In the genomic region with DNA sequence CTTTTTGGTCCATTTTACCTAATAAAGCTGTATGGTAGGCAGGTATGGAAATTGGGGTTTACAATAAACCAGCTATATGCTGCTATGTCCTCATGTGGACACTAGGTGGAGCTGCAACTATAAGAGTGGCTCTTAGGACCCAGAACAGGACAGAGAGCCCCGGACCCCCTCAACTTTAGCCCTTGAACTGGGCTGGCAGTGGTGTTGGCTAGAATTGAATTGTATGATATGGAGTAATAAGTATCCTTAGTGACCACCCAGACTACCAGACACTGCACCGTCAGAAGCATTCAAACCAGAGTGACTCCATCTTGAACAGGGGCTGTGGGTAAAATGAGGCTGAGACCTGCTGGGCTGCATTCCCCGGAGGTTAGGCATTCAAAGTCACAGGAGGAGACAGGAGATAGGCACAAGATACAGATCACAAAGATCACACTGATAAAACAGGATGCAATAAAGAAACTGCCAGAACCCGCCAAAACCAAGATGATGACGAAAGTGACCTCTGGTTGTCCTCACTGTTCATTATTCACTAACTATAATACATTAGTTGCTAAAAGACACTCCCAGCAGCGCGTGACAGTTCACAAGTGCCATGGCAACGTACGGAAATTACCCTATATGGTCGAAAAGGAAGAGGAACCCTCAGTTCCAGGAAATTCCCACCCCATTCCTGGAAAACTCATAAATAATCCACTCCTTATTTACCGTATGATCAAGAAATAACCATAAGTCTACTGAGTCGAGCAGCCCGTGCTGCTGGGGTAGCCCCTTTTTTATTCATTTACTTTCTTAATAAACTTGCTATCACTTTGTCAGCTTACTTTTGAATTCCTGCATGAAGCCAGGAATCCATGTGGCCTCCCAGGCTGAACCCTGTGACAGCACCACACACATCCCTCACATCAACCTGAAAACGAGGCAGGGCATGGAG, we compare ENCODE assay signal across 1 cellular context.
TF ChIP-seq lines count a peak whose summit lies in the region.

No MANE protein-coding gene starts in this region.

TF ChIP-seq in K562, 482 proteins besides CTCF, POLR2A, EP300 and RAD21 (continued from another document and continues in another):
- TF ChIP-seq MYC (IDR thresholded peaks at IDR 0.05; ENCODE audit: low read depth, low read length) (peak; percentile 67), MYC (CRISPR knock-in tag; IDR thresholded peaks at IDR 0.05; ENCODE audit: borderline replicate concordance, low read depth) (peak; percentile 100), OTX1 (CRISPR knock-in tag; IDR thresholded peaks at IDR 0.05) (peak; percentile 100), RBBP5 (IDR thresholded peaks at IDR 0.05; ENCODE audit: borderline replicate concordance, insufficient read depth, low read length, poor library complexity, severe bottlenecking) (peak; percentile 33), SMARCE1 (IDR thresholded peaks at IDR 0.05) (peak; percentile 88), FOXP1 (CRISPR knock-in tag; IDR thresholded peaks at IDR 0.05) (no peak), HDAC3 (IDR thresholded peaks at IDR 0.05; ENCODE audit: borderline replicate concordance, partially characterized antibody) (peak; percentile 44), ZBTB17 (CRISPR knock-in tag; IDR thresholded peaks at IDR 0.05) (peak; percentile 99), BRF1 (IDR thresholded peaks at IDR 0.05; ENCODE audit: borderline replicate concordance, extremely low read depth, insufficient read length) (no peak), PTTG1 (tag; IDR thresholded peaks at IDR 0.05; ENCODE audit: low read depth) (peak; percentile 100), FIP1L1 (IDR thresholded peaks at IDR 0.05; ENCODE audit: low read depth, low read length, poor library complexity, severe bottlenecking) (no peak), ZNF3 (CRISPR knock-in tag; IDR thresholded peaks at IDR 0.05) (peak; percentile 96), PRMT5 (CRISPR knock-in tag; IDR thresholded peaks at IDR 0.05) (no peak), ZFP1 (CRISPR knock-in tag; IDR thresholded peaks at IDR 0.05) (peak; percentile 99), NR4A1 (CRISPR knock-in tag; IDR thresholded peaks at IDR 0.05) (peak; percentile 100), NR4A1 (tag; IDR thresholded peaks at IDR 0.05) (peak; percentile 100), NFATC3 (IDR thresholded peaks at IDR 0.05) (no peak), ZNF212 (CRISPR knock-in tag; IDR thresholded peaks at IDR 0.05) (peak; percentile 99), HDAC8 (tag; IDR thresholded peaks at IDR 0.05) (peak; percentile 100), SETDB1 (IDR thresholded peaks at IDR 0.05; ENCODE audit: low read length) (no peak), MTA3 (IDR thresholded peaks at IDR 0.05; ENCODE audit: borderline replicate concordance) (peak; percentile 83), SUPT5H (IDR thresholded peaks at IDR 0.05) (no peak), ZSCAN32 (CRISPR knock-in tag; IDR thresholded peaks at IDR 0.05) (peak; percentile 99), SMARCB1 (IDR thresholded peaks at IDR 0.05; ENCODE audit: insufficient read length, low read depth) (no peak), MAFF (IDR thresholded peaks at IDR 0.05; ENCODE audit: low read length) (no peak)
- TF ChIP-seq, protein P1, sequence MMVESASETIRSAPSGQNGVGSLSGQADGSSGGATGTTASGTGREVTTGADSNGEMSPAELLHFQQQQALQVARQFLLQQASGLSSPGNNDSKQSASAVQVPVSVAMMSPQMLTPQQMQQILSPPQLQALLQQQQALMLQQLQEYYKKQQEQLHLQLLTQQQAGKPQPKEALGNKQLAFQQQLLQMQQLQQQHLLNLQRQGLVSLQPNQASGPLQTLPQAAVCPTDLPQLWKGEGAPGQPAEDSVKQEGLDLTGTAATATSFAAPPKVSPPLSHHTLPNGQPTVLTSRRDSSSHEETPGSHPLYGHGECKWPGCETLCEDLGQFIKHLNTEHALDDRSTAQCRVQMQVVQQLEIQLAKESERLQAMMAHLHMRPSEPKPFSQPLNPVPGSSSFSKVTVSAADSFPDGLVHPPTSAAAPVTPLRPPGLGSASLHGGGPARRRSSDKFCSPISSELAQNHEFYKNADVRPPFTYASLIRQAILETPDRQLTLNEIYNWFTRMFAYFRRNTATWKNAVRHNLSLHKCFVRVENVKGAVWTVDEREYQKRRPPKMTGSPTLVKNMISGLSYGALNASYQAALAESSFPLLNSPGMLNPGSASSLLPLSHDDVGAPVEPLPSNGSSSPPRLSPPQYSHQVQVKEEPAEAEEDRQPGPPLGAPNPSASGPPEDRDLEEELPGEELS (CRISPR knock-in tag; IDR thresholded peaks at IDR 0.05; ENCODE audit: borderline replicate concordance), result no peak
- TF ChIP-seq, protein P2, sequence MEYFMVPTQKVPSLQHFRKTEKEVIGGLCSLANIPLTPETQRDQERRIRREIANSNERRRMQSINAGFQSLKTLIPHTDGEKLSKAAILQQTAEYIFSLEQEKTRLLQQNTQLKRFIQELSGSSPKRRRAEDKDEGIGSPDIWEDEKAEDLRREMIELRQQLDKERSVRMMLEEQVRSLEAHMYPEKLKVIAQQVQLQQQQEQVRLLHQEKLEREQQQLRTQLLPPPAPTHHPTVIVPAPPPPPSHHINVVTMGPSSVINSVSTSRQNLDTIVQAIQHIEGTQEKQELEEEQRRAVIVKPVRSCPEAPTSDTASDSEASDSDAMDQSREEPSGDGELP (CRISPR knock-in tag; IDR thresholded peaks at IDR 0.05; ENCODE audit: borderline replicate concordance), result 0 out of 2 replicates have a peak, but pooled peaks have one; percentile 41
- TF ChIP-seq, protein P3, sequence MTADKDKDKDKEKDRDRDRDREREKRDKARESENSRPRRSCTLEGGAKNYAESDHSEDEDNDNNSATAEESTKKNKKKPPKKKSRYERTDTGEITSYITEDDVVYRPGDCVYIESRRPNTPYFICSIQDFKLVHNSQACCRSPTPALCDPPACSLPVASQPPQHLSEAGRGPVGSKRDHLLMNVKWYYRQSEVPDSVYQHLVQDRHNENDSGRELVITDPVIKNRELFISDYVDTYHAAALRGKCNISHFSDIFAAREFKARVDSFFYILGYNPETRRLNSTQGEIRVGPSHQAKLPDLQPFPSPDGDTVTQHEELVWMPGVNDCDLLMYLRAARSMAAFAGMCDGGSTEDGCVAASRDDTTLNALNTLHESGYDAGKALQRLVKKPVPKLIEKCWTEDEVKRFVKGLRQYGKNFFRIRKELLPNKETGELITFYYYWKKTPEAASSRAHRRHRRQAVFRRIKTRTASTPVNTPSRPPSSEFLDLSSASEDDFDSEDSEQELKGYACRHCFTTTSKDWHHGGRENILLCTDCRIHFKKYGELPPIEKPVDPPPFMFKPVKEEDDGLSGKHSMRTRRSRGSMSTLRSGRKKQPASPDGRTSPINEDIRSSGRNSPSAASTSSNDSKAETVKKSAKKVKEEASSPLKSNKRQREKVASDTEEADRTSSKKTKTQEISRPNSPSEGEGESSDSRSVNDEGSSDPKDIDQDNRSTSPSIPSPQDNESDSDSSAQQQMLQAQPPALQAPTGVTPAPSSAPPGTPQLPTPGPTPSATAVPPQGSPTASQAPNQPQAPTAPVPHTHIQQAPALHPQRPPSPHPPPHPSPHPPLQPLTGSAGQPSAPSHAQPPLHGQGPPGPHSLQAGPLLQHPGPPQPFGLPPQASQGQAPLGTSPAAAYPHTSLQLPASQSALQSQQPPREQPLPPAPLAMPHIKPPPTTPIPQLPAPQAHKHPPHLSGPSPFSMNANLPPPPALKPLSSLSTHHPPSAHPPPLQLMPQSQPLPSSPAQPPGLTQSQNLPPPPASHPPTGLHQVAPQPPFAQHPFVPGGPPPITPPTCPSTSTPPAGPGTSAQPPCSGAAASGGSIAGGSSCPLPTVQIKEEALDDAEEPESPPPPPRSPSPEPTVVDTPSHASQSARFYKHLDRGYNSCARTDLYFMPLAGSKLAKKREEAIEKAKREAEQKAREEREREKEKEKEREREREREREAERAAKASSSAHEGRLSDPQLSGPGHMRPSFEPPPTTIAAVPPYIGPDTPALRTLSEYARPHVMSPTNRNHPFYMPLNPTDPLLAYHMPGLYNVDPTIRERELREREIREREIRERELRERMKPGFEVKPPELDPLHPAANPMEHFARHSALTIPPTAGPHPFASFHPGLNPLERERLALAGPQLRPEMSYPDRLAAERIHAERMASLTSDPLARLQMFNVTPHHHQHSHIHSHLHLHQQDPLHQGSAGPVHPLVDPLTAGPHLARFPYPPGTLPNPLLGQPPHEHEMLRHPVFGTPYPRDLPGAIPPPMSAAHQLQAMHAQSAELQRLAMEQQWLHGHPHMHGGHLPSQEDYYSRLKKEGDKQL (CRISPR knock-in tag; IDR thresholded peaks at IDR 0.05; ENCODE audit: borderline replicate concordance), result no peak
- TF ChIP-seq, protein P4, sequence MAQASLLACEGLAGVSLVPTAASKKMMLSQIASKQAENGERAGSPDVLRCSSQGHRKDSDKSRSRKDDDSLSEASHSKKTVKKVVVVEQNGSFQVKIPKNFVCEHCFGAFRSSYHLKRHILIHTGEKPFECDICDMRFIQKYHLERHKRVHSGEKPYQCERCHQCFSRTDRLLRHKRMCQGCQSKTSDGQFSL (CRISPR knock-in tag; IDR thresholded peaks at IDR 0.05), result no peak
- TF ChIP-seq, protein P4 (tag; IDR thresholded peaks at IDR 0.05), result peak in 1 of 2 experiments; percentile 100; a peak in 3 of 4 replicates
- TF ChIP-seq, protein P5, sequence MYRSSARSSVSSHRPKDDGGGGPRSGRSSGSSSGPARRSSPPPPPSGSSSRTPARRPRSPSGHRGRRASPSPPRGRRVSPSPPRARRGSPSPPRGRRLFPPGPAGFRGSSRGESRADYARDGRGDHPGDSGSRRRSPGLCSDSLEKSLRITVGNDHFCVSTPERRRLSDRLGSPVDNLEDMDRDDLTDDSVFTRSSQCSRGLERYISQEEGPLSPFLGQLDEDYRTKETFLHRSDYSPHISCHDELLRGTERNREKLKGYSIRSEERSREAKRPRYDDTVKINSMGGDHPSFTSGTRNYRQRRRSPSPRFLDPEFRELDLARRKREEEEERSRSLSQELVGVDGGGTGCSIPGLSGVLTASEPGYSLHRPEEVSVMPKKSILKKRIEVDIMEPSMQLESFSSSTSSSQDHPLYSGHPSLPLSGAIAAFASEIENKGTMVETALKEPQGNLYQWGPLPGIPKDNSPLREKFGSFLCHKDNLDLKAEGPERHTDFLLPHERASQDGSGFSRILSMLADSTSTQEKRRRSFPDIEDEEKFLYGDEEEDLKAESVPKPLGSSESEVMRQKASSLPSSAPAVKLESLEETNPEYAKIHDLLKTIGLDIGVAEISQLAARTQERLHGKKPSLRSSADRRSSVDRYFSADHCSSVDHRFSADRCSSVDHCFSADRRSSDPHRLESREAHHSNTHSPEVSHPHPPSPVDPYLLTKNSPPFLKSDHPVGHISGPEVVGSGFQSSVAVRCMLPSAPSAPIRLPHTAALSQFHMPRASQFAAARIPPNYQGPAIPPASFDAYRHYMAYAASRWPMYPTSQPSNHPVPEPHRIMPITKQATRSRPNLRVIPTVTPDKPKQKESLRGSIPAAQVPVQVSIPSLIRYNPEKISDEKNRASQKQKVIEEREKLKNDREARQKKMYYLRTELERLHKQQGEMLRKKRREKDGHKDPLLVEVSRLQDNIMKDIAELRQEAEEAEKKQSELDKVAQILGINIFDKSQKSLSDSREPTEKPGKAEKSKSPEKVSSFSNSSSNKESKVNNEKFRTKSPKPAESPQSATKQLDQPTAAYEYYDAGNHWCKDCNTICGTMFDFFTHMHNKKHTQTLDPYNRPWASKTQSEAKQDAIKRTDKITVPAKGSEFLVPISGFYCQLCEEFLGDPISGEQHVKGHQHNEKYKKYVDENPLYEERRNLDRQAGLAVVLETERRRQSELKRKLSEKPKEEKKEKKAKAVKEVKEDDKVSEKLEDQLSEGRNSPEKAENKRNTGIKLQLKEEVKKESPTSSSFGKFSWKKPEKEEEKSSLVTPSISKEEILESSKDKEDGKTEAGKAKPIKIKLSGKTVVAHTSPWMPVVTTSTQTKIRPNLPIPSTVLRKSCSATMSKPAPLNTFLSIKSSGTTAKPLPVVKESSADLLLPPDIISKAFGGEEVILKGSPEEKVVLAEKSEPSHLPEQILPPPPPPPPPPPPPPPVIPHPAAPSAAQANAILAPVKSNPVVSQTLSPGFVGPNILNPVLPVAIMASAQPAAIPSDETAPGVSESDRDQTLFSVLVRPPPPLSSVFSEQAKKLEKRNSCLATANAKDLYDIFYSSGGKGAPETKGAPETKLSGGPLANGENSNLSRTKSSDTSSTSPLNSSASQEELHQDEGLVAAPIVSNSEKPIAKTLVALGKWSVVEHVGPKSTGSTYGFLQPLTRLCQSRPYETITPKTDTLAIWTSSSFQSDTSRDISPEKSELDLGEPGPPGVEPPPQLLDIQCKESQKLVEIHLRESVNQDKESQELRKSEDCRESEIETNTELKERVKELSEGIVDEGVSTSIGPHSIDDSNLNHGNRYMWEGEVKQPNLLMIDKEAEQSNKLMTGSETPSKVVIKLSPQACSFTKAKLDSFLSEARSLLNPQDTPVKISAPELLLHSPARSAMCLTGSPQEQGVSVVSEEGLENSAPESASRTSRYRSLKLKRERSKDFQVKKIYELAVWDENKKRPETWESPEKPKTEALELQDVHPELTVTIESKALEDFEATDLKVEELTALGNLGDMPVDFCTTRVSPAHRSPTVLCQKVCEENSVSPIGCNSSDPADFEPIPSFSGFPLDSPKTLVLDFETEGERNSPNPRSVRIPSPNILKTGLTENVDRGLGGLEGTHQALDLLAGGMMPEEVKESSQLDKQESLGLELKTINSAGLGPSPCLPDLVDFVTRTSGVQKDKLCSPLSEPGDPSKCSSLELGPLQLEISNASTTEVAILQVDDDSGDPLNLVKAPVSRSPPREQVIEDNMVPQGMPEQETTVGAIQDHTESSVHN (IDR thresholded peaks at IDR 0.05; ENCODE audit: borderline replicate concordance in 1 of 2, low read depth in 1 of 2), result peak in 1 of 2 experiments; percentile 58; a peak in 1 of 4 replicates
- TF ChIP-seq, protein P6, sequence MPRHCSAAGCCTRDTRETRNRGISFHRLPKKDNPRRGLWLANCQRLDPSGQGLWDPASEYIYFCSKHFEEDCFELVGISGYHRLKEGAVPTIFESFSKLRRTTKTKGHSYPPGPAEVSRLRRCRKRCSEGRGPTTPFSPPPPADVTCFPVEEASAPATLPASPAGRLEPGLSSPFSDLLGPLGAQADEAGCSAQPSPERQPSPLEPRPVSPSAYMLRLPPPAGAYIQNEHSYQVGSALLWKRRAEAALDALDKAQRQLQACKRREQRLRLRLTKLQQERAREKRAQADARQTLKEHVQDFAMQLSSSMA (CRISPR knock-in tag; IDR thresholded peaks at IDR 0.05), result peak; percentile 96
